Comparison of ENCODE assay signal across 39 cellular contexts in genomic region chr11:104970756-104971155, GRCh38. TPM values are rescaled to one million over a fixed set of nuclear protein-coding genes. Genes with fewer than 3 reads are reported as not detected.
"Had no signal": no experiment of that assay in that cellular context is flagged by ENCODE, and none has a peak within 500 bp of the region (broad histone marks: within the 10 kb centered on the region; RNA-seq: fewer than 3 reads in every experiment).

No MANE protein-coding gene starts in this region.

- ATAC-seq: activated CD8-positive, alpha-beta T cell treated with anti-CD3 and anti-CD28 coated beads for 36 hours; activated naive CD4-positive, alpha-beta T cell treated with anti-CD3 and anti-CD28 coated beads, Interleukin-2, amount 50 U/mL, for 72 hours; activated T-cell treated with anti-CD3 and anti-CD28 coated beads, Interleukin-2, amount 50 U/mL, for 4 hours; activated T-cell treated with anti-CD3 and anti-CD28 coated beads, Interleukin-2, amount 50 U/mL, for 72 hours; body of pancreas had no signal

- DNase-seq: activated B cell treated with CpG ODN at 0.5 μM for 24 hours; activated CD4-positive, alpha-beta memory T cell treated with anti-CD3 and anti-CD28 coated beads for 36 hours; activated CD4-positive, alpha-beta T cell treated with anti-CD3 and anti-CD28 coated beads for 4 hours; activated CD4-positive, alpha-beta T cell treated with anti-CD3 and anti-CD28 coated beads, Interleukin-2, amount 10 ng/mL, durations not matched to agents 24 days and 14 days; activated CD4-positive, alpha-beta T cell treated with anti-CD3 and anti-CD28 coated beads, Interleukin-2, amount 50 U/mL, for 1 hour; activated CD4-positive, alpha-beta T cell treated with anti-CD3 and anti-CD28 coated beads, Interleukin-2, amount 50 U/mL, for 4 hours; activated CD4-positive, CD25-positive, alpha-beta regulatory T cell treated with anti-CD3 and anti-CD28 coated beads, Interleukin-2, amount 50 U/mL, for 72 hours; activated CD8-positive, alpha-beta memory T cell treated with anti-CD3 and anti-CD28 coated beads, Interleukin-2, amount 50 U/mL, for 4 hours; activated CD8-positive, alpha-beta T cell treated with anti-CD3 and anti-CD28 coated beads for 36 hours; activated effector memory CD4-positive, alpha-beta T cell treated with anti-CD3 and anti-CD28 coated beads, Interleukin-2, amount 50 U/mL, for 16 hours; activated gamma-delta T cell treated with Interleukin-2 at 50 U/mL for 16 hours; activated naive CD4-positive, alpha-beta T cell; activated naive CD4-positive, alpha-beta T cell treated with anti-CD3 and anti-CD28 coated beads for 36 hours; activated naive CD4-positive, alpha-beta T cell treated with anti-CD3 and anti-CD28 coated beads, Interleukin-2, amount 50 U/mL, for 16 hours; activated naive CD8-positive, alpha-beta T cell treated with anti-CD3 and anti-CD28 coated beads for 36 hours; activated T-cell treated with anti-CD3 and anti-CD28 coated beads for 4 hours; activated T-cell treated with anti-CD3 and anti-CD28 coated beads, Interleukin-2, amount 50 U/mL, for 1 hour; activated T-cell treated with anti-CD3 and anti-CD28 coated beads, Interleukin-2, amount 50 U/mL, for 4 hours; activated T-cell treated with anti-CD3 and anti-CD28 coated beads, Interleukin-2, amount 50 U/mL, for 72 hours; adrenal gland; amniotic stem cell; aorta; body of pancreas; brain microvascular endothelial cell; central memory CD4-positive, alpha-beta T cell; T-helper 1 cell; T-helper 2 cell; T-helper 9 cell had no signal

- H3K4me1 ChIP-seq: breast epithelium had no signal

- H3K27me3 ChIP-seq: adrenal gland, body of pancreas, brain microvascular endothelial cell, breast epithelium had no signal

- H3K36me3 ChIP-seq: adrenal gland, brain microvascular endothelial cell, breast epithelium had no signal

- H3K27ac Mint-ChIP-seq: activated B cell treated with CpG ODN at 0.5 μM for 24 hours; activated CD4-positive, alpha-beta memory T cell treated with anti-CD3 and anti-CD28 coated beads for 36 hours; activated CD4-positive, alpha-beta T cell treated with anti-CD3 and anti-CD28 coated beads, Interleukin-2, amount 10 ng/mL, durations not matched to agents 24 days and 14 days; activated CD8-positive, alpha-beta T cell treated with anti-CD3 and anti-CD28 coated beads for 36 hours; activated naive CD4-positive, alpha-beta T cell treated with anti-CD3 and anti-CD28 coated beads for 36 hours; activated T-cell treated with anti-CD3 and anti-CD28 coated beads, Interleukin-2, amount 50 U/mL, for 72 hours; activated T-helper 1 cell treated with anti-CD3 and anti-CD28 coated beads, Interleukin-12 subunit alpha, Interleukin-12 subunit beta, Interleukin-2, Interleukin-4 antibody, amounts not matched to agents 30 ng/mL and 10 ng/mL and 1 ng/mL, durations not matched to agents 14 hours and 24 hours and 36 hours; activated T-helper 17 cell treated with anti-CD3 and anti-CD28 coated beads, Interleukin-2, amount 50 U/mL, for 72 hours; T-helper 1 cell treated with Interleukin-12 subunit alpha and Interleukin-12 subunit beta and Interleukin-4 antibody, amounts not matched to agents 30 μg/mL and 1 μg/mL, for 36 hours; T-helper 2 cell treated with Interferon-gamma antibody and Interleukin-4, amounts not matched to agents 5 μg/mL and 100 μg/mL, for 36 hours had no signal

- H3K27ac ChIP-seq: adrenal gland, body of pancreas, brain microvascular endothelial cell, breast epithelium, VCaP had no signal

- H3K4me3 Mint-ChIP-seq: activated B cell treated with CpG ODN at 0.5 μM for 24 hours; activated CD4-positive, alpha-beta memory T cell treated with anti-CD3 and anti-CD28 coated beads for 36 hours; activated CD4-positive, alpha-beta T cell treated with anti-CD3 and anti-CD28 coated beads, Interleukin-2, amount 10 ng/mL, durations not matched to agents 24 days and 14 days; activated CD8-positive, alpha-beta T cell treated with anti-CD3 and anti-CD28 coated beads for 36 hours; activated naive CD4-positive, alpha-beta T cell treated with anti-CD3 and anti-CD28 coated beads for 36 hours; activated naive CD8-positive, alpha-beta T cell treated with anti-CD3 and anti-CD28 coated beads for 36 hours; activated T-cell treated with anti-CD3 and anti-CD28 coated beads, Interleukin-2, amount 50 U/mL, for 4 hours; activated T-cell treated with anti-CD3 and anti-CD28 coated beads, Interleukin-2, amount 50 U/mL, for 72 hours; activated T-helper 1 cell treated with anti-CD3 and anti-CD28 coated beads, Interleukin-12 subunit alpha, Interleukin-12 subunit beta, Interleukin-2, Interleukin-4 antibody, amounts not matched to agents 30 ng/mL and 10 ng/mL and 1 ng/mL, durations not matched to agents 14 hours and 24 hours and 36 hours; activated T-helper 17 cell treated with anti-CD3 and anti-CD28 coated beads, Interleukin-2, amount 50 U/mL, for 72 hours; T-helper 1 cell treated with Interleukin-12 subunit alpha and Interleukin-12 subunit beta and Interleukin-4 antibody, amounts not matched to agents 30 μg/mL and 1 μg/mL, for 36 hours; T-helper 2 cell treated with Interferon-gamma antibody and Interleukin-4, amounts not matched to agents 5 μg/mL and 100 μg/mL, for 36 hours had no signal

- H3K4me3 ChIP-seq: adrenal gland, body of pancreas, breast epithelium had no signal

- H3K27me3 Mint-ChIP-seq: activated B cell treated with CpG ODN at 0.5 μM for 24 hours; activated CD4-positive, alpha-beta memory T cell treated with anti-CD3 and anti-CD28 coated beads for 36 hours; activated CD4-positive, alpha-beta T cell treated with anti-CD3 and anti-CD28 coated beads, Interleukin-2, amount 10 ng/mL, durations not matched to agents 24 days and 14 days; activated CD8-positive, alpha-beta T cell treated with anti-CD3 and anti-CD28 coated beads for 36 hours; activated naive CD8-positive, alpha-beta T cell treated with anti-CD3 and anti-CD28 coated beads for 36 hours; activated T-helper 17 cell treated with anti-CD3 and anti-CD28 coated beads, Interleukin-2, amount 50 U/mL, for 72 hours had no signal

- H3K9me3 ChIP-seq: adrenal gland, body of pancreas had no signal

RNA-seq across cellular contexts. Expression of gene CASP5, which starts 52.2 kb away (rescaled TPM):
- total RNA-seq: activated B cell treated with CpG ODN at 0.5 μM for 24 hours; activated CD4-positive, alpha-beta memory T cell treated with anti-CD3 and anti-CD28 coated beads for 36 hours; activated CD4-positive, alpha-beta T cell treated with anti-CD3 and anti-CD28 coated beads, Interleukin-2, amount 10 ng/mL, durations not matched to agents 24 days and 14 days; activated CD8-positive, alpha-beta memory T cell treated with anti-CD3 and anti-CD28 coated beads for 36 hours; activated CD8-positive, alpha-beta T cell treated with anti-CD3 and anti-CD28 coated beads for 36 hours; activated naive CD4-positive, alpha-beta T cell treated with anti-CD3 and anti-CD28 coated beads for 36 hours; activated naive CD4-positive, alpha-beta T cell treated with anti-CD3 and anti-CD28 coated beads, Interleukin-2, amount 50 U/mL, for 72 hours; activated naive CD8-positive, alpha-beta T cell treated with anti-CD3 and anti-CD28 coated beads for 36 hours; activated T-cell treated with anti-CD3 and anti-CD28 coated beads, Interleukin-2, amount 50 U/mL, for 4 hours; activated T-cell treated with anti-CD3 and anti-CD28 coated beads, Interleukin-2, amount 50 U/mL, for 72 hours; activated T-helper 1 cell treated with anti-CD3 and anti-CD28 coated beads, Interleukin-12 subunit alpha, Interleukin-12 subunit beta, Interleukin-2, Interleukin-4 antibody, amounts not matched to agents 30 ng/mL and 10 ng/mL and 1 ng/mL, durations not matched to agents 14 hours and 24 hours and 36 hours; activated T-helper 17 cell treated with anti-CD3 and anti-CD28 coated beads, Interleukin-2, amount 50 U/mL, for 72 hours; astrocyte; body of pancreas; cardiac septum; cerebellum had no signal
